ENCODE assay signal across 21 cellular contexts in genomic region chr3:17137321-17137826, GRCh38.
"Had no signal": no experiment of that assay in that cellular context is flagged by ENCODE, and none has a peak within 500 bp of the region (broad histone marks: within the 10 kb centered on the region; RNA-seq: fewer than 3 reads in every experiment).

No MANE protein-coding gene starts in this region.

- DNase-seq: cortex of kidney; dorsolateral prefrontal cortex; effector CD8-positive, alpha-beta T cell; gastrocnemius medialis; heart right ventricle; mesendoderm; naive B cell; retina; sigmoid colon; stimulated activated CD4-positive, alpha-beta T cell treated with anti-CD3 and anti-CD28 coated beads, Interleukin-2, amount 100 ng/mL, for 24 hours; stimulated activated CD4-positive, alpha-beta T cell treated with anti-CD3 and anti-CD28 coated beads, Interleukin-4, amount 100 ng/mL, for 4 hours; stimulated activated naive B cell treated with anti-CD40 and anti-IgM and Interleukin-4, amounts not matched to agents 10 μg/mL and 1 μg/mL and 100 μg/mL, for 72 hours; stimulated activated naive CD8-positive, alpha-beta T cell treated with anti-CD3 and anti-CD28 coated beads, Interleukin-15, amount 100 ng/mL, for 72 hours; testis; transverse colon had no signal

- H3K79me2 ChIP-seq: parathyroid adenoma had no signal

- H3K36me3 ChIP-seq: gastrocnemius medialis, heart right ventricle, sigmoid colon, transverse colon had no signal

- H3K9ac ChIP-seq: parathyroid adenoma had no signal

- H3K4me1 ChIP-seq: parathyroid adenoma, sigmoid colon, transverse colon had no signal

- H3K27me3 ChIP-seq: dorsolateral prefrontal cortex, gastrocnemius medialis, heart right ventricle, sigmoid colon, testis, transverse colon had no signal

- FAIRE-seq: keratinocyte had no signal

- H3K27ac Mint-ChIP-seq: naive B cell; nephron; stimulated activated naive B cell treated with anti-CD40 and anti-IgM and Interleukin-4, amounts not matched to agents 10 μg/mL and 1 μg/mL and 100 μg/mL, for 72 hours; stimulated activated naive CD8-positive, alpha-beta T cell treated with anti-CD3 and anti-CD28 coated beads, Interleukin-15, amount 100 ng/mL, for 72 hours had no signal

- H3K4me3 ChIP-seq: dorsolateral prefrontal cortex, gastrocnemius medialis, heart right ventricle, psoas muscle, sigmoid colon, skin epidermis, testis, transverse colon had no signal

- H3K4me1 Mint-ChIP-seq: stimulated activated naive CD8-positive, alpha-beta T cell treated with anti-CD3 and anti-CD28 coated beads, Interleukin-15, amount 100 ng/mL, for 72 hours had no signal

- H2AFZ ChIP-seq: parathyroid adenoma had no signal

- H3K27me3 Mint-ChIP-seq: stimulated activated naive CD8-positive, alpha-beta T cell treated with anti-CD3 and anti-CD28 coated beads, Interleukin-15, amount 100 ng/mL, for 72 hours had no signal

- ATAC-seq: esophagus mucosa; gastrocnemius medialis; heart right ventricle; psoas muscle; stimulated activated naive B cell treated with anti-CD40 and anti-IgM and Interleukin-4, amounts not matched to agents 10 μg/mL and 1 μg/mL and 100 μg/mL, for 72 hours; stimulated activated naive CD8-positive, alpha-beta T cell treated with anti-CD3 and anti-CD28 coated beads, Interleukin-15, amount 100 ng/mL, for 72 hours had no signal

- H3K9me3 Mint-ChIP-seq: nephron had no signal

- H3K9me3 ChIP-seq: gastrocnemius medialis, psoas muscle, sigmoid colon, testis, transverse colon had no signal

- H3K4me3 Mint-ChIP-seq: nephron; stimulated activated naive B cell treated with anti-CD40 and anti-IgM and Interleukin-4, amounts not matched to agents 10 μg/mL and 1 μg/mL and 100 μg/mL, for 72 hours; stimulated activated naive CD8-positive, alpha-beta T cell treated with anti-CD3 and anti-CD28 coated beads, Interleukin-15, amount 100 ng/mL, for 72 hours had no signal

- H3K36me3 Mint-ChIP-seq: stimulated activated naive B cell treated with anti-CD40 and anti-IgM and Interleukin-4, amounts not matched to agents 10 μg/mL and 1 μg/mL and 100 μg/mL, for 72 hours had no signal

- H3K27ac ChIP-seq: parathyroid adenoma, psoas muscle, sigmoid colon, skin epidermis, transverse colon had no signal
